ENCODE assay signal across 39 cellular contexts in the genomic region with DNA sequence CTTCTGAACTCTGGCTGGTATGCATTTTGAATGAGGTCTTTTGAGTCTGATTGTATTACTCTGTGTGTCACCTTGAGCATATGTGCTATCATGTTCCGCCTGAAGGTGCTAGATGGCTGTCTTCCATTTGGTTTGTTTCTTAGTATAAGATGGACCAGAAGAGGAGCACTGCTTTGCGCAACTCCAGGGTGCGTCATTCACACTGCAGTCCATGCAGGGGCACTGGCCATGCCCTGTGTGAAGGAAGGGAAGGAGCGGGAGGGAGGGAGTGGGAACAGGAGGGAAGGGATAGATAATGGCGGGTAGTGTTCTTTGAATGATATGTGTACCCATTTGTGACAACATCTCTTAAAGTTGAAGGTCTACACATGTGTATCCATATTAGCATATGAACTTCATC. TPM values are rescaled to one million over a fixed set of nuclear protein-coding genes. Genes with fewer than 3 reads are reported as not detected.
"Had no signal": no experiment of that assay in that cellular context is flagged by ENCODE, and none has a peak within 500 bp of the region (broad histone marks: within the 10 kb centered on the region; RNA-seq: fewer than 3 reads in every experiment).

No MANE protein-coding gene starts in this region.

- H3K27ac ChIP-seq: brain microvascular endothelial cell, colonic mucosa, epithelial cell of prostate, esophagus squamous epithelium, gastroesophageal sphincter, WERI-Rb-1 had no signal

- H3K9me3 Mint-ChIP-seq: activated CD4-positive, alpha-beta memory T cell treated with anti-CD3 and anti-CD28 coated beads for 36 hours; activated CD4-positive, alpha-beta T cell treated with anti-CD3 and anti-CD28 coated beads, Interleukin-2, amount 10 ng/mL, durations not matched to agents 24 days and 14 days; activated naive CD4-positive, alpha-beta T cell treated with anti-CD3 and anti-CD28 coated beads for 36 hours; activated naive CD4-positive, alpha-beta T cell treated with anti-CD3 and anti-CD28 coated beads, Interleukin-2, amount 50 U/mL, for 24 hours; activated naive CD8-positive, alpha-beta T cell treated with anti-CD3 and anti-CD28 coated beads for 36 hours; activated naive CD8-positive, alpha-beta T cell treated with anti-CD3 and anti-CD28 coated beads, Interleukin-2, amount 50 U/mL, for 24 hours; activated T-helper 1 cell treated with anti-CD3 and anti-CD28 coated beads, Interleukin-12 subunit alpha, Interleukin-12 subunit beta, Interleukin-2, Interleukin-4 antibody, amounts not matched to agents 30 ng/mL and 10 ng/mL and 1 ng/mL, durations not matched to agents 14 hours and 24 hours and 36 hours; activated T-helper 2 cell treated with anti-CD3 and anti-CD28 coated beads, Interferon-gamma antibody, Interleukin-2, Interleukin-4, amounts not matched to agents 10 μg/mL and 5 μg/mL and 100 μg/mL, durations not matched to agents 14 hours and 24 hours and 36 hours; T-helper 1 cell treated with Interleukin-12 subunit alpha and Interleukin-12 subunit beta and Interleukin-4 antibody, amounts not matched to agents 30 μg/mL and 1 μg/mL, for 36 hours had no signal

- H3K36me3 ChIP-seq: adrenal gland, brain microvascular endothelial cell, colonic mucosa, esophagus squamous epithelium, gastroesophageal sphincter, WERI-Rb-1 had no signal

- H3K9me3 ChIP-seq: adrenal gland, colonic mucosa, esophagus squamous epithelium, gastroesophageal sphincter had no signal

- H3K27ac Mint-ChIP-seq: activated CD4-positive, alpha-beta memory T cell treated with anti-CD3 and anti-CD28 coated beads for 36 hours; activated CD4-positive, alpha-beta T cell treated with anti-CD3 and anti-CD28 coated beads for 36 hours; activated CD4-positive, alpha-beta T cell treated with anti-CD3 and anti-CD28 coated beads, Interleukin-2, amount 10 ng/mL, durations not matched to agents 24 days and 14 days; activated CD8-positive, alpha-beta memory T cell treated with anti-CD3 and anti-CD28 coated beads, Interleukin-2, amount 10 ng/mL, durations not matched to agents 7 days and 5 days; activated CD8-positive, alpha-beta T cell treated with anti-CD3 and anti-CD28 coated beads, Interleukin-2, amount 10 ng/mL, durations not matched to agents 7 days and 5 days; activated naive CD4-positive, alpha-beta T cell treated with anti-CD3 and anti-CD28 coated beads for 36 hours; activated naive CD4-positive, alpha-beta T cell treated with anti-CD3 and anti-CD28 coated beads, Interleukin-2, amount 50 U/mL, for 24 hours; activated naive CD8-positive, alpha-beta T cell treated with anti-CD3 and anti-CD28 coated beads for 36 hours; activated naive CD8-positive, alpha-beta T cell treated with anti-CD3 and anti-CD28 coated beads, Interleukin-2, amount 50 U/mL, for 24 hours; activated T-helper 1 cell treated with anti-CD3 and anti-CD28 coated beads, Interleukin-12 subunit alpha, Interleukin-12 subunit beta, Interleukin-2, Interleukin-4 antibody, amounts not matched to agents 30 ng/mL and 10 ng/mL and 1 ng/mL, durations not matched to agents 14 hours and 24 hours and 36 hours; activated T-helper 2 cell treated with anti-CD3 and anti-CD28 coated beads, Interferon-gamma antibody, Interleukin-2, Interleukin-4, amounts not matched to agents 10 μg/mL and 5 μg/mL and 100 μg/mL, durations not matched to agents 14 hours and 24 hours and 36 hours; T-helper 1 cell treated with Interleukin-12 subunit alpha and Interleukin-12 subunit beta and Interleukin-4 antibody, amounts not matched to agents 30 μg/mL and 1 μg/mL, for 36 hours had no signal

- ATAC-seq: activated CD4-positive, alpha-beta T cell treated with anti-CD3 and anti-CD28 coated beads for 36 hours; activated CD8-positive, alpha-beta memory T cell treated with anti-CD3 and anti-CD28 coated beads, Interleukin-2, amount 10 ng/mL, durations not matched to agents 7 days and 5 days; activated CD8-positive, alpha-beta T cell treated with anti-CD3 and anti-CD28 coated beads, Interleukin-2, amount 10 ng/mL, durations not matched to agents 7 days and 5 days; activated naive CD8-positive, alpha-beta T cell treated with anti-CD3 and anti-CD28 coated beads, Interleukin-2, amount 50 U/mL, for 24 hours; gastroesophageal sphincter had no signal

- DNase-seq: activated CD4-positive, alpha-beta memory T cell treated with anti-CD3 and anti-CD28 coated beads for 36 hours; activated CD4-positive, alpha-beta T cell treated with anti-CD3 and anti-CD28 coated beads for 36 hours; activated CD4-positive, alpha-beta T cell treated with anti-CD3 and anti-CD28 coated beads, Interleukin-2, amount 10 ng/mL, durations not matched to agents 24 days and 14 days; activated CD4-positive, CD25-positive, alpha-beta regulatory T cell; activated CD4-positive, CD25-positive, alpha-beta regulatory T cell treated with anti-CD3 and anti-CD28 coated beads, Interleukin-2, amount 50 U/mL, for 72 hours; activated CD8-positive, alpha-beta memory T cell treated with anti-CD3 and anti-CD28 coated beads, Interleukin-2, amount 10 ng/mL, durations not matched to agents 7 days and 5 days; activated CD8-positive, alpha-beta memory T cell treated with anti-CD3 and anti-CD28 coated beads, Interleukin-2, amount 50 U/mL, for 4 hours; activated CD8-positive, alpha-beta T cell treated with anti-CD3 and anti-CD28 coated beads, Interleukin-2, amount 10 ng/mL, durations not matched to agents 7 days and 5 days; activated effector memory CD4-positive, alpha-beta T cell treated with anti-CD3 and anti-CD28 coated beads, Interleukin-2, amount 50 U/mL, for 16 hours; activated naive CD4-positive, alpha-beta T cell treated with anti-CD3 and anti-CD28 coated beads for 36 hours; activated naive CD8-positive, alpha-beta T cell treated with anti-CD3 and anti-CD28 coated beads for 36 hours; activated naive CD8-positive, alpha-beta T cell treated with anti-CD3 and anti-CD28 coated beads, Interleukin-2, amount 50 U/mL, for 24 hours; activated T-cell treated with anti-CD3 and anti-CD28 coated beads, Interleukin-2, amount 50 U/mL, for 1 hour; activated T-cell treated with anti-CD3 and anti-CD28 coated beads, Interleukin-2, amount 50 U/mL, for 48 hours; adrenal gland; amygdala; aorta; brain microvascular endothelial cell; caudate nucleus; colonic mucosa; effector CD8-positive, alpha-beta T cell; esophagus squamous epithelium; foreskin melanocyte; head of caudate nucleus; T1000; WERI-Rb-1 had no signal

- H3K4me1 ChIP-seq: colonic mucosa had no signal

- H3K4me3 Mint-ChIP-seq: activated CD4-positive, alpha-beta memory T cell treated with anti-CD3 and anti-CD28 coated beads for 36 hours; activated CD4-positive, alpha-beta T cell treated with anti-CD3 and anti-CD28 coated beads for 36 hours; activated CD4-positive, alpha-beta T cell treated with anti-CD3 and anti-CD28 coated beads, Interleukin-2, amount 10 ng/mL, durations not matched to agents 24 days and 14 days; activated CD8-positive, alpha-beta memory T cell treated with anti-CD3 and anti-CD28 coated beads, Interleukin-2, amount 10 ng/mL, durations not matched to agents 7 days and 5 days; activated CD8-positive, alpha-beta T cell treated with anti-CD3 and anti-CD28 coated beads, Interleukin-2, amount 10 ng/mL, durations not matched to agents 7 days and 5 days; activated naive CD4-positive, alpha-beta T cell treated with anti-CD3 and anti-CD28 coated beads for 36 hours; activated naive CD4-positive, alpha-beta T cell treated with anti-CD3 and anti-CD28 coated beads, Interleukin-2, amount 50 U/mL, for 24 hours; activated naive CD8-positive, alpha-beta T cell treated with anti-CD3 and anti-CD28 coated beads for 36 hours; activated naive CD8-positive, alpha-beta T cell treated with anti-CD3 and anti-CD28 coated beads, Interleukin-2, amount 50 U/mL, for 24 hours; activated T-helper 1 cell treated with anti-CD3 and anti-CD28 coated beads, Interleukin-12 subunit alpha, Interleukin-12 subunit beta, Interleukin-2, Interleukin-4 antibody, amounts not matched to agents 30 ng/mL and 10 ng/mL and 1 ng/mL, durations not matched to agents 14 hours and 24 hours and 36 hours; T-helper 1 cell treated with Interleukin-12 subunit alpha and Interleukin-12 subunit beta and Interleukin-4 antibody, amounts not matched to agents 30 μg/mL and 1 μg/mL, for 36 hours had no signal

- FAIRE-seq: bronchial epithelial cell, endometrium, endothelial cell of umbilical vein had no signal

- H3K27me3 Mint-ChIP-seq: activated CD4-positive, alpha-beta T cell treated with anti-CD3 and anti-CD28 coated beads for 36 hours; activated CD4-positive, alpha-beta T cell treated with anti-CD3 and anti-CD28 coated beads, Interleukin-2, amount 10 ng/mL, durations not matched to agents 24 days and 14 days; activated naive CD8-positive, alpha-beta T cell treated with anti-CD3 and anti-CD28 coated beads for 36 hours had no signal

- H3K27me3 ChIP-seq: adrenal gland, brain microvascular endothelial cell, colonic mucosa, esophagus squamous epithelium, gastroesophageal sphincter had no signal

- H3K36me3 Mint-ChIP-seq: activated CD4-positive, alpha-beta memory T cell treated with anti-CD3 and anti-CD28 coated beads for 36 hours; activated CD8-positive, alpha-beta memory T cell treated with anti-CD3 and anti-CD28 coated beads, Interleukin-2, amount 10 ng/mL, durations not matched to agents 7 days and 5 days; activated naive CD4-positive, alpha-beta T cell treated with anti-CD3 and anti-CD28 coated beads, Interleukin-2, amount 50 U/mL, for 24 hours; activated naive CD8-positive, alpha-beta T cell treated with anti-CD3 and anti-CD28 coated beads for 36 hours had no signal

- H3K4me1 Mint-ChIP-seq: activated CD4-positive, alpha-beta T cell treated with anti-CD3 and anti-CD28 coated beads for 36 hours; activated naive CD4-positive, alpha-beta T cell treated with anti-CD3 and anti-CD28 coated beads, Interleukin-2, amount 50 U/mL, for 24 hours; activated naive CD8-positive, alpha-beta T cell treated with anti-CD3 and anti-CD28 coated beads for 36 hours; activated naive CD8-positive, alpha-beta T cell treated with anti-CD3 and anti-CD28 coated beads, Interleukin-2, amount 50 U/mL, for 24 hours had no signal

- H3K4me3 ChIP-seq: adrenal gland, colonic mucosa, esophagus squamous epithelium, gastroesophageal sphincter had no signal

RNA-seq across cellular contexts. Expression of gene ZFHX2, which starts 8.2 kb away (rescaled TPM):
- polyA plus RNA-seq: fibroblast of lung had no signal

RNA-seq across cellular contexts. Expression of gene JPH4, which starts 35.2 kb away (rescaled TPM):
- total RNA-seq: activated CD4-positive, alpha-beta T cell treated with anti-CD3 and anti-CD28 coated beads for 36 hours; activated CD4-positive, alpha-beta T cell treated with anti-CD3 and anti-CD28 coated beads, Interleukin-2, amount 10 ng/mL, durations not matched to agents 24 days and 14 days; activated CD8-positive, alpha-beta T cell treated with anti-CD3 and anti-CD28 coated beads, Interleukin-2, amount 10 ng/mL, durations not matched to agents 7 days and 5 days; activated T-helper 1 cell treated with anti-CD3 and anti-CD28 coated beads, Interleukin-12 subunit alpha, Interleukin-12 subunit beta, Interleukin-2, Interleukin-4 antibody, amounts not matched to agents 30 ng/mL and 10 ng/mL and 1 ng/mL, durations not matched to agents 14 hours and 24 hours and 36 hours; bronchial epithelial cell; endothelial cell of umbilical vein; fibroblast of lung; fibroblast of villous mesenchyme; glomerular endothelial cell; T-helper 2 cell treated with Interferon-gamma antibody and Interleukin-4, amounts not matched to agents 100 ng/mL and 5 ng/mL, for 36 hours had no signal
- polyA plus RNA-seq: fibroblast of lung had no signal
